Comparison of ENCODE assay signal across 9 cellular contexts in the genomic region with DNA sequence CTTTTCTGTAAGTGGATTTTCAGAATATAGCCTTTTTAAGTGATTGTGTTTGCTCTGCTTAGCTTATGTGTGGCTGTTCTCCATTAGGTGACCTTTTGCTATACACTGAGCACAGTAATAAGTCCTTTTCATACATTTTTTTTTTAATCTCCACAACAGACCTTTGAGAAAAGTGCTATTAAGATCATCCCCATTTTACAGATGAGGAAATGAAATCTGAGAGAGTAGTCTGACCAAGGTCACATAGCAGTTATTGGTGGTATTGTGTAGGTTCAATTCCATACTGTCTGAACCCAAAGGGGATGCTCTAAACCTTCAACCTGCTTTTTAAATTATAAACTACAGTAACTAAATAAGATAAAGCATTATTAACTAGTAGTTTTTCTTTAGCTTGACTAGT. TPM values are rescaled to one million over a fixed set of nuclear protein-coding genes. Genes with fewer than 3 reads are reported as not detected.
DNase-seq lines count a peak whose midpoint lies in the region; ATAC-seq, FAIRE-seq and TF ChIP-seq lines count a peak whose summit lies in the region.
"Had no signal": no experiment of that assay in that cellular context is flagged by ENCODE, and none has a peak within 500 bp of the region (broad histone marks: within the 10 kb centered on the region; RNA-seq: fewer than 3 reads in every experiment).

No MANE protein-coding gene starts in this region.

- H3K36me3 ChIP-seq in keratinocyte (ENCODE audit: control insufficient read depth in 2 of 2, extremely low read depth in 1 of 2, insufficient read depth in 2 of 2, low read length in 2 of 2) (peaks cover 5 to 10% of the 10 kb centered on the region in 2 experiments), testis (ENCODE audit: low read depth, missing control alignments) (no peaks in the 10 kb centered on the region)

- H3K4me3 ChIP-seq in keratinocyte (ENCODE audit: control insufficient read depth in 2 of 3, extremely low read depth in 1 of 3, insufficient read depth in 2 of 3, low read depth in 1 of 3, low read length in 3 of 3), result peak overlapping the region; percentile 74 to 97 (median 93)
- peak overlapping the region in 1 of 2 donors; percentile 100 for H3K4me3 ChIP-seq in testis

- peak overlapping the region; percentile 91 for H3K27ac Mint-ChIP-seq in activated CD8-positive, alpha-beta memory T cell treated with anti-CD3 and anti-CD28 coated beads, Interleukin-2, amount 10 ng/mL, durations not matched to agents 7 days and 5 days
- peak overlapping the region; percentile 91 for H3K27ac Mint-ChIP-seq in activated T-helper 2 cell treated with anti-CD3 and anti-CD28 coated beads, Interferon-gamma antibody, Interleukin-2, Interleukin-4, amounts not matched to agents 10 μg/mL and 5 μg/mL and 100 μg/mL, durations not matched to agents 14 hours and 24 hours and 36 hours

- peaks cover 53% of the 10 kb centered on the region for H3K4me1 Mint-ChIP-seq in activated CD8-positive, alpha-beta memory T cell treated with anti-CD3 and anti-CD28 coated beads, Interleukin-2, amount 10 ng/mL, durations not matched to agents 7 days and 5 days
- peaks cover 49% of the 10 kb centered on the region for H3K4me1 Mint-ChIP-seq in activated T-helper 2 cell treated with anti-CD3 and anti-CD28 coated beads, Interferon-gamma antibody, Interleukin-2, Interleukin-4, amounts not matched to agents 10 μg/mL and 5 μg/mL and 100 μg/mL, durations not matched to agents 14 hours and 24 hours and 36 hours (ENCODE audit: low read depth)

- H3K9me1 ChIP-seq in keratinocyte (ENCODE audit: control insufficient read depth, extremely low read depth, insufficient read depth, low read length), result no peaks in the 10 kb centered on the region

- H3K9me3 Mint-ChIP-seq in activated CD8-positive, alpha-beta memory T cell treated with anti-CD3 and anti-CD28 coated beads, Interleukin-2, amount 10 ng/mL, durations not matched to agents 7 days and 5 days (ENCODE audit: low read depth), result no peaks in the 10 kb centered on the region
- H3K9me3 Mint-ChIP-seq in activated T-helper 2 cell treated with anti-CD3 and anti-CD28 coated beads, Interferon-gamma antibody, Interleukin-2, Interleukin-4, amounts not matched to agents 10 μg/mL and 5 μg/mL and 100 μg/mL, durations not matched to agents 14 hours and 24 hours and 36 hours, result no peaks in the 10 kb centered on the region

- intact Hi-C loops in activated T-helper 2 cell treated with anti-CD3 and anti-CD28 coated beads, Interferon-gamma antibody, Interleukin-2, Interleukin-4, amounts not matched to agents 10 μg/mL and 5 μg/mL and 100 μg/mL, durations not matched to agents 14 hours and 24 hours and 36 hours (cut with micrococcal nuclease), result loop anchor here (2.0 to 5.0 kb wide), 4 partner anchors 14 to 1045 kb away; partner anchors contain the start of genes FMO4 and SUCO
- intact Hi-C loops in testis (cut with DNase I; ENCODE audit: low total_unique reads), result no loop called here

- H4K20me1 ChIP-seq in keratinocyte (ENCODE audit: control insufficient read depth, extremely low read depth, insufficient read depth, low read length), result peaks cover 37% of the 10 kb centered on the region

- H3K27ac ChIP-seq in keratinocyte (ENCODE audit: control insufficient read depth, insufficient read depth, low read length) (peak overlapping the region; percentile 99), testis (peak overlapping the region; percentile 99 to 100)

- H3K27me3 ChIP-seq in keratinocyte (ENCODE audit: control insufficient read depth, extremely low read depth, insufficient read depth, low read length), result no peaks in the 10 kb centered on the region
- H3K27me3 ChIP-seq in testis, result no peaks in the 10 kb centered on the region

- H3K4me3 Mint-ChIP-seq in activated CD8-positive, alpha-beta memory T cell treated with anti-CD3 and anti-CD28 coated beads, Interleukin-2, amount 10 ng/mL, durations not matched to agents 7 days and 5 days, result peak overlapping the region; percentile 88
- H3K4me3 Mint-ChIP-seq in activated T-helper 2 cell treated with anti-CD3 and anti-CD28 coated beads, Interferon-gamma antibody, Interleukin-2, Interleukin-4, amounts not matched to agents 10 μg/mL and 5 μg/mL and 100 μg/mL, durations not matched to agents 14 hours and 24 hours and 36 hours (ENCODE audit: low read depth), result peak overlapping the region; percentile 93

- peaks cover 37% of the 10 kb centered on the region for H3K36me3 Mint-ChIP-seq in activated CD8-positive, alpha-beta memory T cell treated with anti-CD3 and anti-CD28 coated beads, Interleukin-2, amount 10 ng/mL, durations not matched to agents 7 days and 5 days
- peaks cover 42% of the 10 kb centered on the region for H3K36me3 Mint-ChIP-seq in activated T-helper 2 cell treated with anti-CD3 and anti-CD28 coated beads, Interferon-gamma antibody, Interleukin-2, Interleukin-4, amounts not matched to agents 10 μg/mL and 5 μg/mL and 100 μg/mL, durations not matched to agents 14 hours and 24 hours and 36 hours (ENCODE audit: low read depth)

- ATAC-seq in activated CD8-positive, alpha-beta memory T cell treated with anti-CD3 and anti-CD28 coated beads, Interleukin-2, amount 10 ng/mL, durations not matched to agents 7 days and 5 days, result no peak
- no peak for ATAC-seq in left lobe of liver

- H3K4me1 ChIP-seq in keratinocyte (ENCODE audit: control insufficient read depth, extremely low read depth, insufficient read depth, low read length) (peaks cover 27% of the 10 kb centered on the region), testis (peaks cover 18% of the 10 kb centered on the region)

- TF ChIP-seq CTCF in keratinocyte (optimal IDR thresholded peaks at IDR 0.05 in 1 of 3, IDR thresholded peaks at IDR 0.05 in 1 of 3, conservative IDR thresholded peaks at IDR 0.05 in 1 of 3; ENCODE audit: extremely low read depth in 1 of 3, insufficient read depth in 2 of 3, low read length in 3 of 3), result no peak
- TF ChIP-seq CTCF in testis (IDR thresholded peaks at IDR 0.05), result no peak

- peak overlapping the region; percentile 100 for H3K9ac ChIP-seq in keratinocyte (ENCODE audit: control insufficient read depth, extremely low read depth, insufficient read depth, low read length)

- peaks cover 67% of the 10 kb centered on the region for H3K79me2 ChIP-seq in keratinocyte (ENCODE audit: control insufficient read depth, insufficient read depth, low read length)

- H3K27me3 Mint-ChIP-seq in activated CD8-positive, alpha-beta memory T cell treated with anti-CD3 and anti-CD28 coated beads, Interleukin-2, amount 10 ng/mL, durations not matched to agents 7 days and 5 days, result no peaks in the 10 kb centered on the region
- H3K27me3 Mint-ChIP-seq in activated T-helper 2 cell treated with anti-CD3 and anti-CD28 coated beads, Interferon-gamma antibody, Interleukin-2, Interleukin-4, amounts not matched to agents 10 μg/mL and 5 μg/mL and 100 μg/mL, durations not matched to agents 14 hours and 24 hours and 36 hours (ENCODE audit: low read depth), result no peaks in the 10 kb centered on the region

- dilution Hi-C loops in keratinocyte (cut with MboI; ENCODE audit: extremely low pct_ligation_motif_present, low sequenced_read_pairs), result no loop called here

- CTCF ChIA-PET in activated CD8-positive, alpha-beta memory T cell treated with anti-CD3 and anti-CD28 coated beads, Interleukin-2, amount 10 ng/mL, durations not matched to agents 7 days and 5 days (lab: Charles Lee), result interaction anchor here (1.3 to 3.1 kb wide), 3 partner anchors 9 to 255 kb away, joined by 4 to 12 read pairs (median 10); partner anchors contain the start of gene VAMP4

- H2AFZ ChIP-seq in keratinocyte (ENCODE audit: control insufficient read depth, low read length), result no peak overlapping the region

- no peak for DNase-seq in activated CD8-positive, alpha-beta memory T cell treated with anti-CD3 and anti-CD28 coated beads, Interleukin-2, amount 10 ng/mL, durations not matched to agents 7 days and 5 days
- DNase-seq in activated CD8-positive, alpha-beta memory T cell treated with anti-CD3 and anti-CD28 coated beads, Interleukin-2, amount 50 U/mL, for 48 hours, result no peak
- DNase-seq in activated T-helper 2 cell treated with anti-CD3 and anti-CD28 coated beads, Interferon-gamma antibody, Interleukin-2, Interleukin-4, amounts not matched to agents 10 μg/mL and 5 μg/mL and 100 μg/mL, durations not matched to agents 14 hours and 24 hours and 36 hours (ENCODE audit: low spot score), result no peak
- DNase-seq in keratinocyte (ENCODE audit: low read depth, low spot score), result no peak
- no peak for DNase-seq in testis
- no peak for DNase-seq in SHP77 treated with DMSO at 0.1 percent for 48 hours (lab: John Stamatoyannopoulos, UW)
- no peak for DNase-seq in left lobe of liver (ENCODE audit: low spot score)
- no peak for DNase-seq in islet precursor cell
- DNase-seq: dermis blood vessel endothelial cell had no signal

- FAIRE-seq in keratinocyte (lab: Jason Lieb, UNC), result no peak

- peak overlapping the region; percentile 92 for H3K4me2 ChIP-seq in keratinocyte (ENCODE audit: control insufficient read depth, extremely low read depth, insufficient read depth, low read depth, low read length)

- TF ChIP-seq POLR2A in testis (IDR thresholded peaks at IDR 0.05), result no peak

- no peaks in the 10 kb centered on the region for H3K9me3 ChIP-seq in keratinocyte (ENCODE audit: control insufficient read depth, low read depth, low read length)
- no peaks in the 10 kb centered on the region for H3K9me3 ChIP-seq in testis

RNA-seq across cellular contexts. Expression of gene PRRC2C, which starts 1.7 kb away (rescaled TPM):
- 100 to 1,000 TPM; 225 to 244 TPM for total RNA-seq in activated CD8-positive, alpha-beta memory T cell treated with anti-CD3 and anti-CD28 coated beads, Interleukin-2, amount 10 ng/mL, durations not matched to agents 7 days and 5 days
- total RNA-seq in activated T-helper 2 cell treated with anti-CD3 and anti-CD28 coated beads, Interferon-gamma antibody, Interleukin-2, Interleukin-4, amounts not matched to agents 10 μg/mL and 5 μg/mL and 100 μg/mL, durations not matched to agents 14 hours and 24 hours and 36 hours, result 269 and 286 TPM in 2 replicates
- polyA plus RNA-seq in keratinocyte (74.8 to 88.6 TPM (median 77.5 TPM) in 3 replicates), testis (ENCODE audit: insufficient read depth, low read depth, low replicate concordance) (67.0 TPM)
- polyA plus RNA-seq in keratinocyte (2011; ENCODE audit: low read depth), result 117 TPM
- polyA plus RNA-seq in keratinocyte (2011; cell fraction: cytosol; rRNA removed), result 35.3 and 60.0 TPM in 2 replicates
- polyA plus RNA-seq in keratinocyte (2011; cell fraction: nucleus; rRNA removed), result 274 and 275 TPM in 2 replicates
- 72.2 and 86.9 TPM in 2 replicates for polyA plus RNA-seq in keratinocyte (2012; ENCODE audit: low replicate concordance)
- polyA minus RNA-seq in keratinocyte, result 73.6 to 167 TPM (median 110 TPM) in 3 replicates
- polyA minus RNA-seq in keratinocyte (2011; cell fraction: cytosol; rRNA and poly(A)+ RNA removed), result 34.7 TPM
- polyA minus RNA-seq in keratinocyte (2011; cell fraction: nucleus; rRNA and poly(A)+ RNA removed), result 158 and 307 TPM in 2 replicates
- total RNA-seq in testis (100 to 1,000 TPM; 114 to 128 TPM), left lobe of liver (42.6 TPM)
